In the genomic region with DNA sequence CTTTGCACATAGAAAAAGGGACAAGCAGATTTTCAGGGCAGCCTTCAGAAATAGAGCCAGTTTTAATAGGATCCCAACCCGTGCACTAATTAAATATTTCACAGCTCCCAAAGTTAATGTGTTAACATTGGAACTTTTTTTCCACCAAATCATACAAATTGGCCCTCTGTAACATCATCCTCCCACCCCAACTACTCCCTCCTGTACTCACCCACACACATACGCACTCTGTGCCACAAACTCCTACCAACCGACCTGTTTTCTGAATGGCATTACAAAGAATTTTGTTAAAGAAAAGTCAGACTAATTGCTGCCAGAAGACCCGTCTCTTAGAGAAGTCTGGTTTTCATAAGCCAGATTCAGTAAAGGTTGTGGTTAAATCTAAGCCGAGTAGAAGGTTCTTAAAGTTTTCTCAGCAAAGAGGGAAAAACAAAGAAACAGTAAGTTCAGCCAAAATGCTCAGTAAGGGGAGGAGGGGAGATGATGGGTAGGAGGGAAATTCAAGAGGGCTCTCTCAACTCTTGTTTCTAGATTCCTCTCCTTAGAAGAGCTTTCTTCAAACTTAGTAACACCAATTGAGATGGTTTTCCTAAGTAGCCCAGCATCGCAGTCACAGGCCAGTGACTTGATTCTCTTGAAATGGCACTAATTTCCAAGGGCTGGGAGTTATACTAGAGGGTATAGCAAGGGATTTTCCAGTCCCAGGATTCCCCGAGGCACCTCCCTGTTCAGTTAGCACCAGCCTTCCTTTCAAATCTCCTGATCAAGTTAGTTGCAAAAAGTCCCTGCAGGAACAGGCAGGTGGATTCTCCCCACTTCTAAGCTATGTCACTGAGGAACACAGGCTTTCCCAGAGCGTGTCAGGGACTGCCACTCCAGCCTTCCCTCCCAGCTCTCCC, we compare ENCODE assay signal across 19 cellular contexts. TPM values are rescaled to one million over a fixed set of nuclear protein-coding genes. Genes with fewer than 3 reads are reported as not detected.
"Had no signal": no experiment of that assay in that cellular context is flagged by ENCODE, and none has a peak within 500 bp of the region (broad histone marks: within the 10 kb centered on the region; RNA-seq: fewer than 3 reads in every experiment).

No MANE protein-coding gene starts in this region.

- H3K9me3 Mint-ChIP-seq: endodermal cell, nephron progenitor cell had no signal

- H3K27ac ChIP-seq: ovary, suprapubic skin, thyroid gland, upper lobe of right lung had no signal

- ATAC-seq: left colon; naive thymus-derived CD4-positive, alpha-beta T cell; right cardiac atrium; stimulated activated effector memory CD8-positive, alpha-beta T cell treated with anti-CD3 and anti-CD28 coated beads, Interleukin-12 subunit alpha, Interleukin-12 subunit beta, amount 100 ng/mL, for 72 hours; stimulated activated naive CD8-positive, alpha-beta T cell treated with anti-CD3 and anti-CD28 coated beads, Interleukin-15, Interleukin-2, amounts not matched to agents 100 U/mL and 50 U/mL, for 24 hours; upper lobe of right lung had no signal

- H3K36me3 Mint-ChIP-seq: stimulated activated effector memory CD8-positive, alpha-beta T cell treated with anti-CD3 and anti-CD28 coated beads, Interleukin-12 subunit alpha, Interleukin-12 subunit beta, amount 100 ng/mL, for 72 hours had no signal

- H3K27ac Mint-ChIP-seq: endodermal cell; nephron progenitor cell; stimulated activated effector memory CD8-positive, alpha-beta T cell treated with anti-CD3 and anti-CD28 coated beads, Interleukin-12 subunit alpha, Interleukin-12 subunit beta, amount 100 ng/mL, for 72 hours had no signal

- H3K4me3 Mint-ChIP-seq: endodermal cell; nephron progenitor cell; stimulated activated effector memory CD8-positive, alpha-beta T cell treated with anti-CD3 and anti-CD28 coated beads, Interleukin-12 subunit alpha, Interleukin-12 subunit beta, amount 100 ng/mL, for 72 hours had no signal

- H3K36me3 ChIP-seq: ovary, suprapubic skin, thyroid gland, upper lobe of right lung had no signal

- H3K9me3 ChIP-seq: ovary, suprapubic skin, thyroid gland, upper lobe of right lung had no signal

- H3K4me3 ChIP-seq: ovary, suprapubic skin, thyroid gland, upper lobe of right lung had no signal

- DNase-seq: cerebellar nuclear complex; dermis blood vessel endothelial cell; endodermal cell; head of caudate nucleus; hippocampal formation; left colon; mammary epithelial cell; naive thymus-derived CD4-positive, alpha-beta T cell; nephron progenitor cell; ovary; right cardiac atrium; stimulated activated CD4-positive, alpha-beta T cell treated with anti-CD3 and anti-CD28 coated beads, Interleukin-4, amount 100 ng/mL, for 1 hour; stimulated activated CD8-positive, alpha-beta memory T cell treated with anti-CD3 and anti-CD28 coated beads, Interleukin-4, amount 100 ng/mL, for 48 hours; stimulated activated naive CD8-positive, alpha-beta T cell treated with anti-CD3 and anti-CD28 coated beads, Interleukin-15, Interleukin-2, amounts not matched to agents 100 U/mL and 50 U/mL, for 24 hours; thyroid gland; upper lobe of right lung had no signal

RNA-seq across cellular contexts. Expression of a gene that starts 27.9 kb away (rescaled TPM):
- total RNA-seq: mononuclear cell; naive thymus-derived CD4-positive, alpha-beta T cell had no signal
- polyA plus RNA-seq: naive thymus-derived CD4-positive, alpha-beta T cell had no signal
